ENCODE assay signal across 9 cellular contexts in the genomic region with DNA sequence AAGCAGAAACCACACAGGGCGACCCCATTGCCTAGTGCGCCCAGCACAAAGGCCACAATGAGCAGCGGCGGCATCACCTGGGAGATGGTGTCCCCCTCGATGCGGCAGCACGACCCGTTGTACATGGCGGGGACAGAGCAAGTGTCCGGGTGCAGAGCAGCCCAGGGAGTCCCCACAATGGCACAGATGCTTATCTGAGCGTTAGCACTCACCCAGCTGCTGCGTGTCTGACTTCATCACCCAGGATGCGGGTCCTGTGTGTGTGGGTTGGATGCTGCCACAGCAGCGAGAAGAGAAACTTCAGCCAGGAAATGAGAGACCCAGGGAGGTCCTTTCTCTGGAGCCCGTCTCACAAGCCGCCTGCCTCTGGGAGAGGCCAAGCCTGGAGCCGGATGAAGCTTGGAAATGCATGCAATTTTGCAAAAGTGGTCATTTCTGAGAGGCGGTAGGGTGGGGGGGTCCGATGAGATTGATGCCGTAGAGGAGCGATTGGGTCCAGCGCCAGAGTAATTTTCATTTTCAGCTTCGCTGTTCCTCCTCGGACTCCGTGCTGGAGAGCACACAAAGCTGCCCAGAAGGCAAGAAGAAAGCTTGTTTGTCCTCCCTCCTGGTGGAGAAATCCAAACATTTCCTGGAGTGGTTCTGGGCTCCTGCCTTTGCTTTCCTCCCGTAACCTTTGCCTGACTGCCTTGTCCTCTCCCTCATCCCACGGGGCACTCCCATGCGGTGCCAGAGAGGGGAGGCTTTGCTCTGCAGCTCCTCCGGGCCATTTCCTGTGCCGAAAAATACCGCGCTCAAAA. TPM values are rescaled to one million over a fixed set of nuclear protein-coding genes. Genes with fewer than 3 reads are reported as not detected.
DNase-seq lines count a peak whose midpoint lies in the region; ATAC-seq lines count a peak whose summit lies in the region.
"Had no signal": no experiment of that assay in that cellular context is flagged by ENCODE, and none has a peak within 500 bp of the region (broad histone marks: within the 10 kb centered on the region; RNA-seq: fewer than 3 reads in every experiment).

A gene with protein sequence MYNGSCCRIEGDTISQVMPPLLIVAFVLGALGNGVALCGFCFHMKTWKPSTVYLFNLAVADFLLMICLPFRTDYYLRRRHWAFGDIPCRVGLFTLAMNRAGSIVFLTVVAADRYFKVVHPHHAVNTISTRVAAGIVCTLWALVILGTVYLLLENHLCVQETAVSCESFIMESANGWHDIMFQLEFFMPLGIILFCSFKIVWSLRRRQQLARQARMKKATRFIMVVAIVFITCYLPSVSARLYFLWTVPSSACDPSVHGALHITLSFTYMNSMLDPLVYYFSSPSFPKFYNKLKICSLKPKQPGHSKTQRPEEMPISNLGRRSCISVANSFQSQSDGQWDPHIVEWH (minus strand): TSS at position 630 of the 800 bp plus-strand sequence. CDS start 505 bp downstream, at position 125.

- ATAC-seq in HG03095 (IDR thresholded peaks at IDR 0.05; ENCODE audit: unreplicated experiment) = no peak

- peak within 1 kb of the TSS; percentile 19 for H3K9ac ChIP-seq in endocrine pancreas (ENCODE audit: control insufficient read depth, insufficient read depth, low read length)

- peak; percentile 52 for DNase-seq in DMS79 (lab: John Stamatoyannopoulos, UW)
- DNase-seq in SHP77 treated with DMSO at 0.1 percent for 48 hours (lab: John Stamatoyannopoulos, UW) = peak; percentile 59
- peak; percentile 39 to 63 (median 51) for DNase-seq in stimulated activated CD4-positive, alpha-beta T cell treated with anti-CD3 and anti-CD28 coated beads, Interleukin-12 subunit alpha, Interleukin-12 subunit beta, amount 100 ng/mL, for 48 hours (ENCODE audit: low read depth in 2 of 3, low spot score in 1 of 3)
- no peak for DNase-seq in cerebellar nuclear complex (lab: John Stamatoyannopoulos, UW)
- no peak for DNase-seq in SJCRH30
- DNase-seq in iPS-NIHi7 (ENCODE audit: extremely low spot score) = no peak

- H3K27me3 ChIP-seq in endocrine pancreas (ENCODE audit: control insufficient read depth, insufficient read depth, low read length) = no peaks in the 10 kb centered on the region
- H3K27me3 ChIP-seq in SJCRH30 = no peaks in the 10 kb centered on the region

- H3K4me1 ChIP-seq in endocrine pancreas (ENCODE audit: control insufficient read depth, insufficient read depth, low read length) (no peaks in the 10 kb centered on the region), SJCRH30 (no peaks in the 10 kb centered on the region)

- no peak within 1 kb of the TSS for H3K27ac ChIP-seq in SJCRH30

- H3K9me3 ChIP-seq in endocrine pancreas (ENCODE audit: control insufficient read depth, low read length) (no peaks in the 10 kb centered on the region), SJCRH30 (replicated peaks) (no peaks in the 10 kb centered on the region)

- H3K4me3 ChIP-seq in endocrine pancreas (ENCODE audit: control insufficient read depth, insufficient read depth, low read length) (no peak within 1 kb of the TSS), SJCRH30 (no peak within 1 kb of the TSS)

- H3K36me3 ChIP-seq in endocrine pancreas (ENCODE audit: control insufficient read depth, insufficient read depth, low read length) (no peaks in the 10 kb centered on the region), SJCRH30 (no peaks in the 10 kb centered on the region)

RNA-seq across cellular contexts. Expression of the gene that starts here (rescaled TPM):
- total RNA-seq in SJCRH30 (2014; rRNA removed; shearing (Covaris generic)) = not detected in 2 replicates
- total RNA-seq: neural crest cell had no signal

Comparison
In these comparisons a context has a peak if more than half of its experiments do, and no peak if none do; other contexts are left out.
1. DNase-seq: peak in DMS79 (single experiment), SHP77 treated with DMSO at 0.1 percent for 48 hours (single experiment) and stimulated activated CD4-positive, alpha-beta T cell treated with anti-CD3 and anti-CD28 coated beads, Interleukin-12 subunit alpha, Interleukin-12 subunit beta, amount 100 ng/mL, for 48 hours (3 of 3); none in cerebellar nuclear complex (0 of 2), SJCRH30 (0 of 2) and iPS-NIHi7 (single experiment).